Comparison of ENCODE assay signal across 1 cellular context in the genomic region with DNA sequence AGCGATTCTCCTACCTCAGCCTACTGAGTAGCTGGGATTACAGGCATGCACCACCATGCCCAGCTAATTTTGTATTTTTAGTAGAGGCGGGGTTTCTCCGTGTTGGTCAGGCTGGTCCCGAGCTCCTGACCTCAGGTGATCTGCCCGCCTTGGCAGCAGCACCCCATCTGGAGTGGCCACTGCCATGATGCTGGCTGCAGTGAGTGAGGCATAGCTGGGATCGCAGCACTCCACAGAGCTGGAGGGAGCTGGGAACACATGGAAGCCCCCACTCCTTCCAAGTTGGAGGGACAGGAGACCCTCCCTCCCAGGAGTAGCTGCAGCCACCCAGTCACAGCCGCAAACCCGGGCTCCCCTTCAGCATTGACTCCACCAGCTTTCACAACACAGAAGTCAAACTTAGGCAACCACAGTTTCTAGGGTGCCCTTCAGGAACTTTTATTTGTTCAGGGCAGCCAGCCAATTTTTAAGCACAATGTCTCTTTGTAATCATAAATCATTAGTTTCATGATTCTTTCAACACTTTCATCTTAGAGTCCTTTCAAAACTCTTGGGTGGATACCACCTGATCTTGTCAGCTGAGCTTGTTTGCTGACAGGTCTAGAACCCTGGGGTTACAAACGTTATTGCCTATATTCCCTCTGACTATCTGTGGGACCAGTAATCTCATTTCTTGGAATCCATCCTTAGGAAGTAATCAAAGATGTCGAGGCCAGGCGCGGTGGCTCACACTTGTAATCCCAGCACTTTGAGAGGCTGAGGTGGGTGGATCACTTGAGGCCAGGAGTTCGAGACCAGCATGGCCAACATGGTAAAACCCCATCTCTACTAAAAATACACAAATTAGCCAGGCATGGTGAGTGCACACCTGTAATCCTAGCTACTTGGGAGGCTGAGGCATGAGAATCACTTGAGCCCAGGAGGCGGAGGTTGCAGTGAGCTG.
TF ChIP-seq lines count a peak whose summit lies in the region.
"Not testable (repeated sequence)": the region's sequence is repeated elsewhere in the genome, so short reads cannot be mapped to it uniquely, and the experiment has no call there.

No MANE protein-coding gene starts in this region.

TF ChIP-seq in K562, 482 proteins besides CTCF, POLR2A, EP300 and RAD21:
- peak; percentile 73; the same call in 1 of the 2 replicates for TF ChIP-seq SOX6 (IDR thresholded peaks at IDR 0.05)
- TF ChIP-seq CTBP1 (IDR thresholded peaks at IDR 0.05; ENCODE audit: borderline replicate concordance), result peak; percentile 17; the same call in 1 of the 2 replicates
- TF ChIP-seq, protein P1, sequence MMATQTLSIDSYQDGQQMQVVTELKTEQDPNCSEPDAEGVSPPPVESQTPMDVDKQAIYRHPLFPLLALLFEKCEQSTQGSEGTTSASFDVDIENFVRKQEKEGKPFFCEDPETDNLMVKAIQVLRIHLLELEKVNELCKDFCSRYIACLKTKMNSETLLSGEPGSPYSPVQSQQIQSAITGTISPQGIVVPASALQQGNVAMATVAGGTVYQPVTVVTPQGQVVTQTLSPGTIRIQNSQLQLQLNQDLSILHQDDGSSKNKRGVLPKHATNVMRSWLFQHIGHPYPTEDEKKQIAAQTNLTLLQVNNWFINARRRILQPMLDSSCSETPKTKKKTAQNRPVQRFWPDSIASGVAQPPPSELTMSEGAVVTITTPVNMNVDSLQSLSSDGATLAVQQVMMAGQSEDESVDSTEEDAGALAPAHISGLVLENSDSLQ (IDR thresholded peaks at IDR 0.05), result peak; percentile 86
- not testable (repeated sequence) for TF ChIP-seq CEBPG, MYNN (CRISPR knock-in tag; IDR thresholded peaks at IDR 0.05)
- TF ChIP-seq CEBPG (tag; conservative IDR thresholded peaks at IDR 0.05 in 1 of 2, IDR thresholded peaks at IDR 0.05 in 1 of 2), result peak; percentile 41 to 71; a peak in 2 of 4 replicates
- peak; percentile 75 for TF ChIP-seq ADNP (tag; IDR thresholded peaks at IDR 0.05)
- TF ChIP-seq, protein P2, sequence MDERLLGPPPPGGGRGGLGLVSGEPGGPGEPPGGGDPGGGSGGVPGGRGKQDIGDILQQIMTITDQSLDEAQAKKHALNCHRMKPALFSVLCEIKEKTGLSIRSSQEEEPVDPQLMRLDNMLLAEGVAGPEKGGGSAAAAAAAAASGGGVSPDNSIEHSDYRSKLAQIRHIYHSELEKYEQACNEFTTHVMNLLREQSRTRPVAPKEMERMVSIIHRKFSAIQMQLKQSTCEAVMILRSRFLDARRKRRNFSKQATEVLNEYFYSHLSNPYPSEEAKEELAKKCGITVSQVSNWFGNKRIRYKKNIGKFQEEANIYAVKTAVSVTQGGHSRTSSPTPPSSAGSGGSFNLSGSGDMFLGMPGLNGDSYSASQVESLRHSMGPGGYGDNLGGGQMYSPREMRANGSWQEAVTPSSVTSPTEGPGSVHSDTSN (CRISPR knock-in tag; IDR thresholded peaks at IDR 0.05; ENCODE audit: low read depth), result not testable (repeated sequence)
- TF ChIP-seq, protein P2 (tag; conservative IDR thresholded peaks at IDR 0.05; ENCODE audit: low read depth), result peak; percentile 98
- TF ChIP-seq, protein P3, sequence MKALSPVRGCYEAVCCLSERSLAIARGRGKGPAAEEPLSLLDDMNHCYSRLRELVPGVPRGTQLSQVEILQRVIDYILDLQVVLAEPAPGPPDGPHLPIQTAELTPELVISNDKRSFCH (CRISPR knock-in tag; IDR thresholded peaks at IDR 0.05), result not testable (repeated sequence)
- TF ChIP-seq, protein P3 (tag; IDR thresholded peaks at IDR 0.05), result 0 out of 2 replicates have a peak, but pooled peaks have one; percentile 57
- TF ChIP-seq DPF2 (IDR thresholded peaks at IDR 0.05), result peak; percentile 35; the same call in 1 of the 2 replicates
- TF ChIP-seq RAD51 (IDR thresholded peaks at IDR 0.05; ENCODE audit: borderline replicate concordance, low read depth), result peak; percentile 52; the same call in 1 of the 2 replicates
- peak; percentile 81 for TF ChIP-seq CEBPB (tag; IDR thresholded peaks at IDR 0.05)
- TF ChIP-seq MEIS2 (IDR thresholded peaks at IDR 0.05; ENCODE audit: partially characterized antibody), result peak; percentile 98
- TF ChIP-seq, protein P4, sequence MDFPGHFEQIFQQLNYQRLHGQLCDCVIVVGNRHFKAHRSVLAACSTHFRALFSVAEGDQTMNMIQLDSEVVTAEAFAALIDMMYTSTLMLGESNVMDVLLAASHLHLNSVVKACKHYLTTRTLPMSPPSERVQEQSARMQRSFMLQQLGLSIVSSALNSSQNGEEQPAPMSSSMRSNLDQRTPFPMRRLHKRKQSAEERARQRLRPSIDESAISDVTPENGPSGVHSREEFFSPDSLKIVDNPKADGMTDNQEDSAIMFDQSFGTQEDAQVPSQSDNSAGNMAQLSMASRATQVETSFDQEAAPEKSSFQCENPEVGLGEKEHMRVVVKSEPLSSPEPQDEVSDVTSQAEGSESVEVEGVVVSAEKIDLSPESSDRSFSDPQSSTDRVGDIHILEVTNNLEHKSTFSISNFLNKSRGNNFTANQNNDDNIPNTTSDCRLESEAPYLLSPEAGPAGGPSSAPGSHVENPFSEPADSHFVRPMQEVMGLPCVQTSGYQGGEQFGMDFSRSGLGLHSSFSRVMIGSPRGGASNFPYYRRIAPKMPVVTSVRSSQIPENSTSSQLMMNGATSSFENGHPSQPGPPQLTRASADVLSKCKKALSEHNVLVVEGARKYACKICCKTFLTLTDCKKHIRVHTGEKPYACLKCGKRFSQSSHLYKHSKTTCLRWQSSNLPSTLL (IDR thresholded peaks at IDR 0.05), result peak; percentile 34; the same call in 1 of the 2 replicates
- TF ChIP-seq MYNN (IDR thresholded peaks at IDR 0.05), result peak; percentile 49; the same call in 1 of the 2 replicates
- TF ChIP-seq NFIC (IDR thresholded peaks at IDR 0.05), result peak; percentile 69
- TF ChIP-seq TCF3 (CRISPR knock-in tag; IDR thresholded peaks at IDR 0.05), result peak; percentile 20; the same call in 1 of the 2 replicates
- TF ChIP-seq MAFG (tag; conservative IDR thresholded peaks at IDR 0.05), result 0 out of 2 replicates have a peak, but pooled peaks have one; percentile 11
- 0 out of 2 replicates have a peak, but pooled peaks have one; percentile 35 for TF ChIP-seq CC2D1A (IDR thresholded peaks at IDR 0.05)
